Comparison of ENCODE assay signal across 8 cellular contexts in the genomic region with DNA sequence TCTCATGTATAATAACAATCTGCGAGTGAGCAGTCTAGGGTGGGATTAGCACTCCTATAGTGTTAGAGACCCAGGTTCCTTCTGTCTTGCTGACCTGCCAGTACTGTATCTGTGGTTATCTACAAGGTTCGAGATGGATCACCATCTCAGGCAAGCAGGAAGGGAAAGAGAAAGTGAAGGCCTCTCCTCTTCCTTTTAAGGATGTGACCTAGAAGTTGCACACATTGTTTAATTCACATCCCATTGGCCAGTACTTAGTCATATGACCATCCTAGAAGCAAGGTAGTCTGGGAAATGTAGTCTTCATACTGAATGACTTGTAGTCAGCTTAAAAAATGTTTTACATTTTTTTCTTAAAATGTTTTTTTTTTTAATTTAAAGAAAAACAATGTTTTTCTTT.
DNase-seq lines count a peak whose midpoint lies in the region; ATAC-seq and TF ChIP-seq lines count a peak whose summit lies in the region.

No MANE protein-coding gene starts in this region.

- no peak overlapping the region for H3K4me3 ChIP-seq in epithelial cell of proximal tubule (ENCODE audit: low read depth, low read length)

- TF ChIP-seq CTCF in epithelial cell of proximal tubule (conservative IDR thresholded peaks at IDR 0.05; ENCODE audit: low read depth, low read length) (no peak), progenitor cell of endocrine pancreas (IDR thresholded peaks at IDR 0.05; ENCODE audit: unreplicated experiment) (no peak)

- no peak overlapping the region for H3K4me3 Mint-ChIP-seq in progenitor cell of endocrine pancreas (ENCODE audit: low read depth)

- DNase-seq in NCI-H2171 treated with DMSO at 0.1 percent for 48 hours (lab: John Stamatoyannopoulos, UW) = peak; percentile 48
- DNase-seq in NCI-H2171 (lab: John Stamatoyannopoulos, UW) = no peak
- DNase-seq in RPMI7951 (ENCODE audit: low read depth) = peak; percentile 82
- DNase-seq in epithelial cell of proximal tubule (ENCODE audit: low read depth) = peak; percentile 45
- DNase-seq in pons (ENCODE audit: low spot score) = peak; percentile 41
- no peak for DNase-seq in progenitor cell of endocrine pancreas (ENCODE audit: low spot score, unreplicated experiment)

- H3K27me3 Mint-ChIP-seq in progenitor cell of endocrine pancreas = peaks cover 14% of the 10 kb centered on the region

- no peaks in the 10 kb centered on the region for H3K4me1 Mint-ChIP-seq in progenitor cell of endocrine pancreas (ENCODE audit: low read depth)

- H3K36me3 Mint-ChIP-seq in progenitor cell of endocrine pancreas (ENCODE audit: insufficient read depth) = no peaks in the 10 kb centered on the region

- ATAC-seq in GM19455 (IDR thresholded peaks at IDR 0.05; ENCODE audit: unreplicated experiment) (peak; percentile 99), HG03432 (IDR thresholded peaks at IDR 0.05; ENCODE audit: unreplicated experiment) (peak; percentile 95)

- peaks cover 3% of the 10 kb centered on the region for H3K9me3 Mint-ChIP-seq in progenitor cell of endocrine pancreas (ENCODE audit: low read depth)

- no peak overlapping the region for H3K27ac Mint-ChIP-seq in progenitor cell of endocrine pancreas

Comparison
In these comparisons a context has a peak if more than half of its experiments do, and no peak if none do; other contexts are left out.
1. DNase-seq: peak in NCI-H2171 treated with DMSO at 0.1 percent for 48 hours (single experiment), RPMI7951 (single experiment), epithelial cell of proximal tubule (single experiment) and pons (single experiment); none in NCI-H2171 (single experiment) and progenitor cell of endocrine pancreas (single experiment).